In the genomic region with DNA sequence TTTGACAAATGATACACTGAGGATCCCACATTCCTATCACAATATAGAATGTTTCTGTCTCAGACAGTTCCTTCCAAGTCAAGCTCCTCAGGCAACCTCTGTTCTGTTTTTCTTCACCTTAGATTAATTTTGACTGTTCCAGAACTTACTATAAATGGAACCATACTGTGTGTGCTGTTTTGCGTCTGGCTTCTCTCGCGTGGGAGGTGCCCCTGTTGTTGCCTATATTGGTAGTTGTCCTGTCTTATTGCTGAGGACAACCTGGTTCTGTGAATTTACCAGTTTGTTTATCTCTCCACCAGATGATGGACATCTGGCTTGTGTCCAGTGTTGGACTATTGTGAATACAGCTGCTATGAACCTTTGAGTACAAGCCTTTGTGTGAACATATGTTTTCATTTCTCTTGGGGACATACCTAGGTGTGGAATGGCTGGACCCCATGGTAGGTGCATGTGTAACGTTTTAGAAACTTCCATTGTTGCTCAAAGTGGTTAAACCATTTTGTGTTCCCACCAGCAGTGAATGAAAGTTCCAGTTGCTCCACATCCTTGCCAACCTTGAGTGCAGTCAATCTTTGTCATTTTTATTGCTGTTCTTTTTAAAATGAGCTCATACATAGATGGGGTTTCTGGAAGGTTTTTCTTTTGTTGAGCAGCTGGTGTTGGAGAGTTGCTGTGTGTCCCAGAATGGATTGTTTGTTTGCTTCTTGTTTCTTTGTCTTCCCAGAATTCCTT, we compare ENCODE assay signal across 1 cellular context.
TF ChIP-seq lines count a peak whose summit lies in the region.

No MANE protein-coding gene starts in this region.

TF ChIP-seq in SK-N-SH, 30 proteins besides CTCF, POLR2A, EP300 and RAD21 (continued from another document):
- TF ChIP-seq GABPA (IDR thresholded peaks at IDR 0.05; ENCODE audit: low read depth) (no peak), MEF2A (IDR thresholded peaks at IDR 0.05; ENCODE audit: borderline replicate concordance, low read depth) (no peak), RXRA (IDR thresholded peaks at IDR 0.05; ENCODE audit: borderline replicate concordance, low read depth) (no peak), YY1 (IDR thresholded peaks at IDR 0.05; ENCODE audit: low read depth) (no peak), EZH2phosphoT487 (IDR thresholded peaks at IDR 0.05; ENCODE audit: borderline replicate concordance, low read depth) (no peak), TCF12 (IDR thresholded peaks at IDR 0.05) (peak; percentile 75), RCOR1 (IDR thresholded peaks at IDR 0.05; ENCODE audit: low read length) (0 out of 2 replicates have a peak, but pooled peaks have one; percentile 3), CHD2 (IDR thresholded peaks at IDR 0.05; ENCODE audit: low read length, partially characterized antibody) (no peak), FOXJ3 (CRISPR knock-in tag; IDR thresholded peaks at IDR 0.05) (peak; percentile 16; the same call in 1 of the 2 replicates), RFX5 (IDR thresholded peaks at IDR 0.05; ENCODE audit: low read length) (no peak), ELF1 (IDR thresholded peaks at IDR 0.05) (no peak)
- TF ChIP-seq, protein P1, sequence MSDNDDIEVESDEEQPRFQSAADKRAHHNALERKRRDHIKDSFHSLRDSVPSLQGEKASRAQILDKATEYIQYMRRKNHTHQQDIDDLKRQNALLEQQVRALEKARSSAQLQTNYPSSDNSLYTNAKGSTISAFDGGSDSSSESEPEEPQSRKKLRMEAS (IDR thresholded peaks at IDR 0.05; ENCODE audit: low read depth) = no peak
- TF ChIP-seq, protein P2, sequence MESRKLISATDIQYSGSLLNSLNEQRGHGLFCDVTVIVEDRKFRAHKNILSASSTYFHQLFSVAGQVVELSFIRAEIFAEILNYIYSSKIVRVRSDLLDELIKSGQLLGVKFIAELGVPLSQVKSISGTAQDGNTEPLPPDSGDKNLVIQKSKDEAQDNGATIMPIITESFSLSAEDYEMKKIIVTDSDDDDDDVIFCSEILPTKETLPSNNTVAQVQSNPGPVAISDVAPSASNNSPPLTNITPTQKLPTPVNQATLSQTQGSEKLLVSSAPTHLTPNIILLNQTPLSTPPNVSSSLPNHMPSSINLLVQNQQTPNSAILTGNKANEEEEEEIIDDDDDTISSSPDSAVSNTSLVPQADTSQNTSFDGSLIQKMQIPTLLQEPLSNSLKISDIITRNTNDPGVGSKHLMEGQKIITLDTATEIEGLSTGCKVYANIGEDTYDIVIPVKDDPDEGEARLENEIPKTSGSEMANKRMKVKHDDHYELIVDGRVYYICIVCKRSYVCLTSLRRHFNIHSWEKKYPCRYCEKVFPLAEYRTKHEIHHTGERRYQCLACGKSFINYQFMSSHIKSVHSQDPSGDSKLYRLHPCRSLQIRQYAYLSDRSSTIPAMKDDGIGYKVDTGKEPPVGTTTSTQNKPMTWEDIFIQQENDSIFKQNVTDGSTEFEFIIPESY (IDR thresholded peaks at IDR 0.05; ENCODE audit: borderline replicate concordance, low read depth) = no peak
- TF ChIP-seq, protein P3, sequence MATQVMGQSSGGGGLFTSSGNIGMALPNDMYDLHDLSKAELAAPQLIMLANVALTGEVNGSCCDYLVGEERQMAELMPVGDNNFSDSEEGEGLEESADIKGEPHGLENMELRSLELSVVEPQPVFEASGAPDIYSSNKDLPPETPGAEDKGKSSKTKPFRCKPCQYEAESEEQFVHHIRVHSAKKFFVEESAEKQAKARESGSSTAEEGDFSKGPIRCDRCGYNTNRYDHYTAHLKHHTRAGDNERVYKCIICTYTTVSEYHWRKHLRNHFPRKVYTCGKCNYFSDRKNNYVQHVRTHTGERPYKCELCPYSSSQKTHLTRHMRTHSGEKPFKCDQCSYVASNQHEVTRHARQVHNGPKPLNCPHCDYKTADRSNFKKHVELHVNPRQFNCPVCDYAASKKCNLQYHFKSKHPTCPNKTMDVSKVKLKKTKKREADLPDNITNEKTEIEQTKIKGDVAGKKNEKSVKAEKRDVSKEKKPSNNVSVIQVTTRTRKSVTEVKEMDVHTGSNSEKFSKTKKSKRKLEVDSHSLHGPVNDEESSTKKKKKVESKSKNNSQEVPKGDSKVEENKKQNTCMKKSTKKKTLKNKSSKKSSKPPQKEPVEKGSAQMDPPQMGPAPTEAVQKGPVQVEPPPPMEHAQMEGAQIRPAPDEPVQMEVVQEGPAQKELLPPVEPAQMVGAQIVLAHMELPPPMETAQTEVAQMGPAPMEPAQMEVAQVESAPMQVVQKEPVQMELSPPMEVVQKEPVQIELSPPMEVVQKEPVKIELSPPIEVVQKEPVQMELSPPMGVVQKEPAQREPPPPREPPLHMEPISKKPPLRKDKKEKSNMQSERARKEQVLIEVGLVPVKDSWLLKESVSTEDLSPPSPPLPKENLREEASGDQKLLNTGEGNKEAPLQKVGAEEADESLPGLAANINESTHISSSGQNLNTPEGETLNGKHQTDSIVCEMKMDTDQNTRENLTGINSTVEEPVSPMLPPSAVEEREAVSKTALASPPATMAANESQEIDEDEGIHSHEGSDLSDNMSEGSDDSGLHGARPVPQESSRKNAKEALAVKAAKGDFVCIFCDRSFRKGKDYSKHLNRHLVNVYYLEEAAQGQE (IDR thresholded peaks at IDR 0.05; ENCODE audit: low read depth, low read length) = no peak
- TF ChIP-seq, protein P4, sequence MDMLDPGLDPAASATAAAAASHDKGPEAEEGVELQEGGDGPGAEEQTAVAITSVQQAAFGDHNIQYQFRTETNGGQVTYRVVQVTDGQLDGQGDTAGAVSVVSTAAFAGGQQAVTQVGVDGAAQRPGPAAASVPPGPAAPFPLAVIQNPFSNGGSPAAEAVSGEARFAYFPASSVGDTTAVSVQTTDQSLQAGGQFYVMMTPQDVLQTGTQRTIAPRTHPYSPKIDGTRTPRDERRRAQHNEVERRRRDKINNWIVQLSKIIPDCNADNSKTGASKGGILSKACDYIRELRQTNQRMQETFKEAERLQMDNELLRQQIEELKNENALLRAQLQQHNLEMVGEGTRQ (IDR thresholded peaks at IDR 0.05; ENCODE audit: borderline replicate concordance, low read depth, low read length) = no peak
